In the genomic region with DNA sequence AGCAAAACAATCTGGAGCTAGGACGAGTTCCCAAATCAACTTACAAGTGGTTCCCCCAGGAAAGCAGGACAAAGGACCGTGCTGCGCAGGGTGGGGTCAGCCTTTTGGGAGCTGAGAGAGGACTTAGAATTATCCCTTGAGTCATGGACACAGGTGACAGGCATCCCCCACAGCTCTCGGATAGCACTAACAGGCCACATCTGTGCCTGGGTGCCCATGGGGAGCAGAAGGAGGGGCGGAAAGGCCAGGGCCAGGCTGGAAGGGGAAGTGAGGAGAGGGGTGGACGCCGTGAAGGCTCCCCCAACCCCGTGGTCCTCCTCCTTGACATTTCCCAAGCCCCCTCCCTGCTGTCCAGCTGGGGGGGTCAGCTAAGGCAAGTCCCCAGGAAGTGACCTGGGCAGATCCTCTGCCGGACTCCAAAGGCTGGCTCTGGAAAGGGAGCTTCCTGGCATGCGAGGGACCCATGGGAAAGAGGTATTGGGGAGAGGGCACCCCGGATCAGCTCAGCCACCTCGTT, we compare ENCODE assay signal across 15 cellular contexts. TPM values are rescaled to one million over a fixed set of nuclear protein-coding genes. Genes with fewer than 3 reads are reported as not detected.
DNase-seq lines count a peak whose midpoint lies in the region; TF ChIP-seq lines count a peak whose summit lies in the region.
"Had no signal": no experiment of that assay in that cellular context is flagged by ENCODE, and none has a peak within 500 bp of the region (broad histone marks: within the 10 kb centered on the region; RNA-seq: fewer than 3 reads in every experiment).

No MANE protein-coding gene starts in this region.

- H3K27ac ChIP-seq in osteoblast (ENCODE audit: low read depth, low read length) (no peak overlapping the region), tibial nerve (peak overlapping the region; percentile 25 to 84 (median 75))
- no peak overlapping the region for H3K27ac ChIP-seq in CD4-positive, alpha-beta memory T cell (ENCODE audit: low read depth, low read length)

- no peaks in the 10 kb centered on the region for H4K20me1 ChIP-seq in osteoblast (ENCODE audit: insufficient read depth, low read length)

- H3K36me3 ChIP-seq in osteoblast (ENCODE audit: insufficient read depth, low read length) (no peaks in the 10 kb centered on the region), tibial nerve (no peaks in the 10 kb centered on the region)
- H3K36me3 ChIP-seq in CD4-positive, alpha-beta memory T cell (ENCODE audit: insufficient read depth, low read length) = no peaks in the 10 kb centered on the region

- H3K9me3 Mint-ChIP-seq in CD4-positive, alpha-beta memory T cell = no peaks in the 10 kb centered on the region
- H3K9me3 Mint-ChIP-seq: CD4-positive, alpha-beta T cell; T-helper 2 cell treated with Interferon-gamma antibody and Interleukin-4, amounts not matched to agents 5 μg/mL and 100 μg/mL, for 36 hours had no signal

- peaks cover under 1 to 4% of the 10 kb centered on the region in 2 donors for H3K27me3 Mint-ChIP-seq in CD4-positive, alpha-beta memory T cell
- H3K27me3 Mint-ChIP-seq: CD4-positive, alpha-beta T cell had no signal

- no peaks in the 10 kb centered on the region for H3K9me3 ChIP-seq in osteoblast (ENCODE audit: low read depth, low read length)
- H3K9me3 ChIP-seq in tibial nerve = no peaks in the 10 kb centered on the region
- H3K9me3 ChIP-seq in CD4-positive, alpha-beta memory T cell (ENCODE audit: control insufficient read depth in 1 of 2, low read length in 2 of 2) = no peaks in the 10 kb centered on the region

- H3K4me3 ChIP-seq in osteoblast (ENCODE audit: insufficient read depth, low read length) (no peak overlapping the region), tibial nerve (no peak overlapping the region)
- H3K4me3 ChIP-seq in CD4-positive, alpha-beta memory T cell (ENCODE audit: low read length in 2 of 2) = no peak overlapping the region

- H3K4me2 ChIP-seq in osteoblast (ENCODE audit: insufficient read depth, low read length) = no peak overlapping the region

- POLR2A ChIA-PET in CD4-positive, alpha-beta memory T cell (lab: Charles Lee; ENCODE audit: partially characterized antibody) = no interaction called here

- H3K27ac Mint-ChIP-seq in CD4-positive, alpha-beta memory T cell = no peak overlapping the region
- H3K27ac Mint-ChIP-seq: CD4-positive, alpha-beta T cell; T-helper 2 cell treated with Interferon-gamma antibody and Interleukin-4, amounts not matched to agents 5 μg/mL and 100 μg/mL, for 36 hours had no signal

- H3K27me3 ChIP-seq in osteoblast (ENCODE audit: insufficient read depth, low read length) = no peaks in the 10 kb centered on the region
- H3K27me3 ChIP-seq in tibial nerve = no peaks in the 10 kb centered on the region
- H3K27me3 ChIP-seq in CD4-positive, alpha-beta memory T cell (ENCODE audit: insufficient read depth, low read length) = no peaks in the 10 kb centered on the region

- intact Hi-C loops in CD4-positive, alpha-beta memory T cell (cut with micrococcal nuclease) = no loop called here

- no peaks in the 10 kb centered on the region for H3K79me2 ChIP-seq in osteoblast (ENCODE audit: insufficient read depth, low read length)

- no peak for TF ChIP-seq EP300 in tibial nerve (IDR thresholded peaks at IDR 0.05)

- H2AFZ ChIP-seq in osteoblast (ENCODE audit: low read length) = peak overlapping the region; percentile 22

- H3K4me3 Mint-ChIP-seq in CD4-positive, alpha-beta memory T cell = no peak overlapping the region
- H3K4me3 Mint-ChIP-seq: CD4-positive, alpha-beta T cell; T-helper 2 cell treated with Interferon-gamma antibody and Interleukin-4, amounts not matched to agents 5 μg/mL and 100 μg/mL, for 36 hours had no signal

- no peak for TF ChIP-seq POLR2A in tibial nerve (IDR thresholded peaks at IDR 0.05)

- no peaks in the 10 kb centered on the region for H3K36me3 Mint-ChIP-seq in CD4-positive, alpha-beta memory T cell

- 39 to 54% methylated on average over 11 to 12 of the region's 12 CpGs for WGBS in tibial nerve, 2 donors

- H3K4me1 Mint-ChIP-seq in CD4-positive, alpha-beta memory T cell = no peaks in the 10 kb centered on the region

- TF ChIP-seq CTCF in osteoblast (IDR thresholded peaks at IDR 0.05; ENCODE audit: extremely low read depth, low read depth, low read length) = no peak
- no peak for TF ChIP-seq CTCF in tibial nerve (IDR thresholded peaks at IDR 0.05)

- DNase-seq in HuH-7.5 (ENCODE audit: low spot score) (peak; percentile 3), epidermal melanocyte (ENCODE audit: insufficient read length, low spot score) (peak; percentile 12), osteoblast (ENCODE audit: insufficient read length, low spot score, missing footprints) (peak; percentile 47), tibial nerve (ENCODE audit: low spot score in 2 of 2) (no peak), NCI-H2107 (lab: John Stamatoyannopoulos, UW) (no peak), pons (ENCODE audit: low spot score) (no peak)
- DNase-seq in CD4-positive, alpha-beta memory T cell = no peak
- DNase-seq: activated CD4-positive, alpha-beta T cell treated with anti-CD3 and anti-CD28 coated beads, Interleukin-2, amount 50 U/mL, for 48 hours; activated gamma-delta T cell; CD4-positive, alpha-beta T cell; head of caudate nucleus; left colon; NCI-H446 treated with DMSO at 0.1 percent for 48 hours; nucleus accumbens had no signal

- H3K4me1 ChIP-seq in osteoblast (ENCODE audit: insufficient read depth, low read length) = peaks cover 30% of the 10 kb centered on the region
- H3K4me1 ChIP-seq in tibial nerve = peaks cover 0 to 65% (median 8%) of the 10 kb centered on the region in 4 donors
- H3K4me1 ChIP-seq in CD4-positive, alpha-beta memory T cell (ENCODE audit: insufficient read depth, low read length) = no peaks in the 10 kb centered on the region

- CTCF ChIA-PET in CD4-positive, alpha-beta memory T cell (lab: Charles Lee; ENCODE audit: partially characterized antibody) = no interaction called here

RNA-seq across cellular contexts. Expression of a gene that starts 31.6 kb away (rescaled TPM):
- total RNA-seq in osteoblast (19.9 and 24.2 TPM in 2 replicates), tibial nerve (100 to 1,000 TPM in 2 of 4 donors, 10 to 100 TPM in 2; 73.0 to 146 (median 99.0) TPM)
- total RNA-seq in CD4-positive, alpha-beta memory T cell = under 1 TPM in 1 of 2 experiments, not detected in 1; 0.15 TPM
- not detected for polyA plus RNA-seq in CD4-positive, alpha-beta memory T cell
- total RNA-seq: CD4-positive, alpha-beta T cell had no signal

Comparison
In these comparisons a context has a peak if more than half of its experiments do, and no peak if none do; other contexts are left out.
1. DNase-seq: peak in HuH-7.5 (single experiment), epidermal melanocyte (single experiment) and osteoblast (single experiment); none in tibial nerve (0 of 2), CD4-positive, alpha-beta memory T cell (0 of 5), NCI-H2107 (single experiment) and pons (single experiment).
2. H3K27ac ChIP-seq: peak in tibial nerve (4 of 4); none in osteoblast (single experiment) and CD4-positive, alpha-beta memory T cell (single experiment).
3. RNA of a gene that starts 31.6 kb away (total RNA-seq): 73.0 to 146 TPM in tibial nerve and 19.9 to 24.2 TPM in osteoblast; 0.15 TPM in CD4-positive, alpha-beta memory T cell; every median in the first group is over 10 times any median in the second.